In the genomic region with DNA sequence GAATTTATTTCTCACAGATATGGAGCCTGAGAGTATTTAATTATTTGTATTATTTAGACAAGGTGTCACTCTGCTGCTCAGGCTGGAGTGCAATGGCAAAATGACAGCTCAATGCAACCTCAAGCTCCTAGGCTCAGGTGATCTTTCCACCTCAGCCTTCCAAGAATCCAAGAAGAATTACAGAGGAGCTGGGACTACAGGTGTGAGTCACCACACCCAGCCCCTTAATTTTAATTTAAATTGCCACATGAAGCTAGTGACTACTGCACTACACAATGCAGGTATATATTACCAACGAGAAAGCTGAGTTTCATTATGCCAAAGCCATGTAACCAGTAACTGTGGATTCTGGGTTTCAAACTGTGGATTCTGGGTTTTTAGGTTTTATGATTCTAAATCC, we compare ENCODE assay signal across 2 cellular contexts.
TF ChIP-seq lines count a peak whose summit lies in the region.

No MANE protein-coding gene starts in this region.

TF ChIP-seq in H1, 55 proteins besides CTCF, POLR2A, EP300 and RAD21:
- no peak for TF ChIP-seq BRCA1 (IDR thresholded peaks at IDR 0.05; ENCODE audit: low read depth, low read length)
- no peak for TF ChIP-seq NRF1 (IDR thresholded peaks at IDR 0.05; ENCODE audit: low read depth, low read length)
- TF ChIP-seq SIN3A (conservative IDR thresholded peaks at IDR 0.05 in 1 of 2, IDR thresholded peaks at IDR 0.05 in 1 of 2; ENCODE audit: low read depth in 1 of 2, low read length in 2 of 2): no peak
- TF ChIP-seq FOSL1 (IDR thresholded peaks at IDR 0.05; ENCODE audit: insufficient read depth, low read depth, low read length): no peak
- no peak for TF ChIP-seq GTF2F1 (IDR thresholded peaks at IDR 0.05; ENCODE audit: borderline replicate concordance, low read depth, low read length)
- TF ChIP-seq, protein P1, sequence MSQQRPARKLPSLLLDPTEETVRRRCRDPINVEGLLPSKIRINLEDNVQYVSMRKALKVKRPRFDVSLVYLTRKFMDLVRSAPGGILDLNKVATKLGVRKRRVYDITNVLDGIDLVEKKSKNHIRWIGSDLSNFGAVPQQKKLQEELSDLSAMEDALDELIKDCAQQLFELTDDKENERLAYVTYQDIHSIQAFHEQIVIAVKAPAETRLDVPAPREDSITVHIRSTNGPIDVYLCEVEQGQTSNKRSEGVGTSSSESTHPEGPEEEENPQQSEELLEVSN (IDR thresholded peaks at IDR 0.05): no peak
- TF ChIP-seq, protein P2, sequence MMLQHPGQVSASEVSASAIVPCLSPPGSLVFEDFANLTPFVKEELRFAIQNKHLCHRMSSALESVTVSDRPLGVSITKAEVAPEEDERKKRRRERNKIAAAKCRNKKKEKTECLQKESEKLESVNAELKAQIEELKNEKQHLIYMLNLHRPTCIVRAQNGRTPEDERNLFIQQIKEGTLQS (IDR thresholded peaks at IDR 0.05; ENCODE audit: insufficient read depth, low read depth, low read length): no peak
- TF ChIP-seq USF2 (IDR thresholded peaks at IDR 0.05; ENCODE audit: low read length): no peak
- no peak for TF ChIP-seq GABPA (IDR thresholded peaks at IDR 0.05; ENCODE audit: borderline replicate concordance, insufficient read depth, low read length)
- TF ChIP-seq HDAC6 (IDR thresholded peaks at IDR 0.05; ENCODE audit: low read depth, low read length): no peak
- no peak for TF ChIP-seq RFX5 (IDR thresholded peaks at IDR 0.05; ENCODE audit: borderline replicate concordance, low read depth, low read length)
- no peak for TF ChIP-seq HDAC2 (IDR thresholded peaks at IDR 0.05; ENCODE audit: borderline replicate concordance in 1 of 2, low read depth in 2 of 2, low read length in 2 of 2)

TF ChIP-seq in neural cell, 6 proteins besides CTCF, POLR2A, EP300 and RAD21:
- no peak for TF ChIP-seq POLR2AphosphoS5 (IDR thresholded peaks at IDR 0.05)
- TF ChIP-seq TAF1 (IDR thresholded peaks at IDR 0.05; ENCODE audit: low read depth): no peak
- no peak for TF ChIP-seq EZH2 (IDR thresholded peaks at IDR 0.05; ENCODE audit: borderline replicate concordance, insufficient read depth, low read length, poor library complexity, severe bottlenecking)
- TF ChIP-seq, protein P3, sequence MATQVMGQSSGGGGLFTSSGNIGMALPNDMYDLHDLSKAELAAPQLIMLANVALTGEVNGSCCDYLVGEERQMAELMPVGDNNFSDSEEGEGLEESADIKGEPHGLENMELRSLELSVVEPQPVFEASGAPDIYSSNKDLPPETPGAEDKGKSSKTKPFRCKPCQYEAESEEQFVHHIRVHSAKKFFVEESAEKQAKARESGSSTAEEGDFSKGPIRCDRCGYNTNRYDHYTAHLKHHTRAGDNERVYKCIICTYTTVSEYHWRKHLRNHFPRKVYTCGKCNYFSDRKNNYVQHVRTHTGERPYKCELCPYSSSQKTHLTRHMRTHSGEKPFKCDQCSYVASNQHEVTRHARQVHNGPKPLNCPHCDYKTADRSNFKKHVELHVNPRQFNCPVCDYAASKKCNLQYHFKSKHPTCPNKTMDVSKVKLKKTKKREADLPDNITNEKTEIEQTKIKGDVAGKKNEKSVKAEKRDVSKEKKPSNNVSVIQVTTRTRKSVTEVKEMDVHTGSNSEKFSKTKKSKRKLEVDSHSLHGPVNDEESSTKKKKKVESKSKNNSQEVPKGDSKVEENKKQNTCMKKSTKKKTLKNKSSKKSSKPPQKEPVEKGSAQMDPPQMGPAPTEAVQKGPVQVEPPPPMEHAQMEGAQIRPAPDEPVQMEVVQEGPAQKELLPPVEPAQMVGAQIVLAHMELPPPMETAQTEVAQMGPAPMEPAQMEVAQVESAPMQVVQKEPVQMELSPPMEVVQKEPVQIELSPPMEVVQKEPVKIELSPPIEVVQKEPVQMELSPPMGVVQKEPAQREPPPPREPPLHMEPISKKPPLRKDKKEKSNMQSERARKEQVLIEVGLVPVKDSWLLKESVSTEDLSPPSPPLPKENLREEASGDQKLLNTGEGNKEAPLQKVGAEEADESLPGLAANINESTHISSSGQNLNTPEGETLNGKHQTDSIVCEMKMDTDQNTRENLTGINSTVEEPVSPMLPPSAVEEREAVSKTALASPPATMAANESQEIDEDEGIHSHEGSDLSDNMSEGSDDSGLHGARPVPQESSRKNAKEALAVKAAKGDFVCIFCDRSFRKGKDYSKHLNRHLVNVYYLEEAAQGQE (IDR thresholded peaks at IDR 0.05; ENCODE audit: borderline replicate concordance): no peak
- TF ChIP-seq MXI1 (conservative IDR thresholded peaks at IDR 0.05; ENCODE audit: poor library complexity, severe bottlenecking): no peak
- TF ChIP-seq SMC3 (conservative IDR thresholded peaks at IDR 0.05; ENCODE audit: poor library complexity): no peak
